In genomic region chr19:30086916-30087315, GRCh38 we compare ENCODE assay signal across 27 cellular contexts.
"Had no signal": no experiment of that assay in that cellular context is flagged by ENCODE, and none has a peak within 500 bp of the region (broad histone marks: within the 10 kb centered on the region; RNA-seq: fewer than 3 reads in every experiment).

No MANE protein-coding gene starts in this region.

- H3K9me3 ChIP-seq: SJSA1, SK-N-SH had no signal

- H3K36me3 ChIP-seq: SJSA1 had no signal

- DNase-seq: activated CD4-positive, alpha-beta memory T cell treated with anti-CD3 and anti-CD28 coated beads for 36 hours; activated CD4-positive, alpha-beta T cell treated with anti-CD3 and anti-CD28 coated beads for 36 hours; activated CD4-positive, alpha-beta T cell treated with anti-CD3 and anti-CD28 coated beads, Interleukin-2, amount 10 ng/mL, durations not matched to agents 7 days and 5 days; activated CD8-positive, alpha-beta memory T cell treated with anti-CD3 and anti-CD28 coated beads, Interleukin-2, amount 50 U/mL, for 4 hours; activated gamma-delta T cell treated with Interleukin-2 at 50 U/mL for 16 hours; activated naive CD4-positive, alpha-beta T cell treated with anti-CD3 and anti-CD28 coated beads for 36 hours; activated naive CD8-positive, alpha-beta T cell treated with anti-CD3 and anti-CD28 coated beads, Interleukin-2, amount 50 U/mL, for 24 hours; activated T-cell treated with anti-CD3 and anti-CD28 coated beads for 4 hours; activated T-cell treated with anti-CD3 and anti-CD28 coated beads, Interleukin-2, amount 50 U/mL, for 4 hours; cerebellar nuclear complex; NCI-H1105; NCI-H1417 treated with DMSO at 0.1 percent for 48 hours; NCI-H1694; NCI-H1930; NCI-H2081 treated with DMSO at 0.1 percent for 48 hours; NCI-H345; NCI-H524 treated with DMSO at 0.1 percent for 48 hours; SHP77 treated with DMSO at 0.1 percent for 48 hours; SK-N-SH had no signal

- H3K9me2 ChIP-seq: SK-N-SH had no signal

- H3K27ac Mint-ChIP-seq: activated CD4-positive, alpha-beta memory T cell treated with anti-CD3 and anti-CD28 coated beads for 36 hours; activated CD4-positive, alpha-beta T cell treated with anti-CD3 and anti-CD28 coated beads for 36 hours; activated CD4-positive, alpha-beta T cell treated with anti-CD3 and anti-CD28 coated beads, Interleukin-2, amount 10 ng/mL, durations not matched to agents 7 days and 5 days; activated naive CD4-positive, alpha-beta T cell treated with anti-CD3 and anti-CD28 coated beads for 36 hours; activated naive CD8-positive, alpha-beta T cell; activated naive CD8-positive, alpha-beta T cell treated with anti-CD3 and anti-CD28 coated beads, Interleukin-2, amount 50 U/mL, for 24 hours; activated T-helper 1 cell treated with anti-CD3 and anti-CD28 coated beads, Interleukin-12 subunit alpha, Interleukin-12 subunit beta, Interleukin-2, Interleukin-4 antibody, amounts not matched to agents 30 ng/mL and 10 ng/mL and 1 ng/mL, durations not matched to agents 14 hours and 24 hours and 36 hours; brain; T-helper 1 cell treated with Interleukin-12 subunit alpha and Interleukin-12 subunit beta and Interleukin-4 antibody, amounts not matched to agents 30 μg/mL and 1 μg/mL, for 36 hours; T-helper 2 cell treated with Interferon-gamma antibody and Interleukin-4, amounts not matched to agents 5 μg/mL and 100 μg/mL, for 36 hours; WTC11 had no signal

- H3K27me3 ChIP-seq: SJSA1 had no signal

- H3K27ac ChIP-seq: SJSA1 had no signal

- H3K4me2 ChIP-seq: SK-N-SH had no signal

- H3K9me3 Mint-ChIP-seq: activated CD4-positive, alpha-beta memory T cell treated with anti-CD3 and anti-CD28 coated beads for 36 hours; activated CD4-positive, alpha-beta T cell treated with anti-CD3 and anti-CD28 coated beads, Interleukin-2, amount 10 ng/mL, durations not matched to agents 7 days and 5 days; activated naive CD4-positive, alpha-beta T cell treated with anti-CD3 and anti-CD28 coated beads for 36 hours; activated naive CD8-positive, alpha-beta T cell treated with anti-CD3 and anti-CD28 coated beads, Interleukin-2, amount 50 U/mL, for 24 hours; activated T-cell treated with anti-CD3 and anti-CD28 coated beads, Interleukin-2, amount 50 U/mL, for 4 hours; activated T-helper 1 cell treated with anti-CD3 and anti-CD28 coated beads, Interleukin-12 subunit alpha, Interleukin-12 subunit beta, Interleukin-2, Interleukin-4 antibody, amounts not matched to agents 30 ng/mL and 10 ng/mL and 1 ng/mL, durations not matched to agents 14 hours and 24 hours and 36 hours; brain; T-helper 1 cell treated with Interleukin-12 subunit alpha and Interleukin-12 subunit beta and Interleukin-4 antibody, amounts not matched to agents 30 μg/mL and 1 μg/mL, for 36 hours; T-helper 2 cell treated with Interferon-gamma antibody and Interleukin-4, amounts not matched to agents 5 μg/mL and 100 μg/mL, for 36 hours; WTC11 had no signal

- H3K9ac ChIP-seq: SK-N-SH had no signal

- H3K27me3 Mint-ChIP-seq: activated CD4-positive, alpha-beta T cell treated with anti-CD3 and anti-CD28 coated beads, Interleukin-2, amount 10 ng/mL, durations not matched to agents 7 days and 5 days had no signal

- H3K36me3 Mint-ChIP-seq: activated CD4-positive, alpha-beta memory T cell treated with anti-CD3 and anti-CD28 coated beads for 36 hours; activated naive CD8-positive, alpha-beta T cell; brain; WTC11 had no signal

- H3K4me1 Mint-ChIP-seq: activated CD4-positive, alpha-beta T cell treated with anti-CD3 and anti-CD28 coated beads for 36 hours; activated naive CD8-positive, alpha-beta T cell treated with anti-CD3 and anti-CD28 coated beads, Interleukin-2, amount 50 U/mL, for 24 hours; WTC11 had no signal

- H3K4me1 ChIP-seq: SJSA1 had no signal

- H3K4me3 ChIP-seq: K562, SJSA1 had no signal

- H3K4me3 Mint-ChIP-seq: activated CD4-positive, alpha-beta memory T cell treated with anti-CD3 and anti-CD28 coated beads for 36 hours; activated CD4-positive, alpha-beta T cell treated with anti-CD3 and anti-CD28 coated beads for 36 hours; activated CD4-positive, alpha-beta T cell treated with anti-CD3 and anti-CD28 coated beads, Interleukin-2, amount 10 ng/mL, durations not matched to agents 7 days and 5 days; activated naive CD4-positive, alpha-beta T cell treated with anti-CD3 and anti-CD28 coated beads for 36 hours; activated naive CD8-positive, alpha-beta T cell; activated naive CD8-positive, alpha-beta T cell treated with anti-CD3 and anti-CD28 coated beads, Interleukin-2, amount 50 U/mL, for 24 hours; activated T-cell treated with anti-CD3 and anti-CD28 coated beads, Interleukin-2, amount 50 U/mL, for 4 hours; activated T-helper 1 cell treated with anti-CD3 and anti-CD28 coated beads, Interleukin-12 subunit alpha, Interleukin-12 subunit beta, Interleukin-2, Interleukin-4 antibody, amounts not matched to agents 30 ng/mL and 10 ng/mL and 1 ng/mL, durations not matched to agents 14 hours and 24 hours and 36 hours; brain; T-helper 1 cell treated with Interleukin-12 subunit alpha and Interleukin-12 subunit beta and Interleukin-4 antibody, amounts not matched to agents 30 μg/mL and 1 μg/mL, for 36 hours; T-helper 2 cell treated with Interferon-gamma antibody and Interleukin-4, amounts not matched to agents 5 μg/mL and 100 μg/mL, for 36 hours; WTC11 had no signal
